Comparison of ENCODE assay signal across 26 cellular contexts in genomic region chr11:23696712-23697111, GRCh38.
"Had no signal": no experiment of that assay in that cellular context is flagged by ENCODE, and none has a peak within 500 bp of the region (broad histone marks: within the 10 kb centered on the region; RNA-seq: fewer than 3 reads in every experiment).

No MANE protein-coding gene starts in this region.

- H3K79me2 ChIP-seq: parathyroid adenoma had no signal

- H3K27ac Mint-ChIP-seq: mesothelial cell of epicardium; naive B cell; nephron; stimulated activated naive B cell treated with anti-CD40 and anti-IgM and Interleukin-4, amounts not matched to agents 10 μg/mL and 1 μg/mL and 100 μg/mL, for 72 hours had no signal

- H3K4me1 ChIP-seq: left ventricle myocardium inferior, parathyroid adenoma, right atrium auricular region, stomach, testis, thyroid gland, transverse colon, upper lobe of left lung, vagina had no signal

- H3K9me3 Mint-ChIP-seq: mesothelial cell of epicardium, nephron, neural crest cell had no signal

- H3K27me3 ChIP-seq: right atrium auricular region, stomach, testis, thyroid gland, transverse colon, upper lobe of left lung, vagina had no signal

- DNase-seq: hypothalamus; islet precursor cell; left ventricle myocardium inferior; mesendoderm; naive B cell; nucleus accumbens; stimulated activated CD4-positive, alpha-beta T cell treated with anti-CD3 and anti-CD28 coated beads, Interleukin-12 subunit alpha, Interleukin-12 subunit beta, amount 100 ng/mL, for 4 hours; stimulated activated CD4-positive, alpha-beta T cell treated with anti-CD3 and anti-CD28 coated beads, Interleukin-15, amount 100 ng/mL, for 24 hours; stimulated activated CD4-positive, alpha-beta T cell treated with anti-CD3 and anti-CD28 coated beads, Interleukin-2, amount 100 ng/mL, for 24 hours; stimulated activated CD4-positive, alpha-beta T cell treated with anti-CD3 and anti-CD28 coated beads, Interleukin-4, amount 100 ng/mL, for 1 hour; stimulated activated naive B cell treated with anti-CD40 and anti-IgM and Interleukin-4, amounts not matched to agents 10 μg/mL and 1 μg/mL and 100 μg/mL, for 72 hours; stimulated activated naive CD8-positive, alpha-beta T cell treated with anti-CD3 and anti-CD28 coated beads, Interleukin-15, Interleukin-2, amounts not matched to agents 100 U/mL and 50 U/mL, for 24 hours; stomach; testis; thyroid gland; transverse colon; upper lobe of left lung had no signal

- H3K36me3 ChIP-seq: left ventricle myocardium inferior, right atrium auricular region, stomach, thyroid gland, transverse colon, upper lobe of left lung, vagina had no signal

- H3K4me3 Mint-ChIP-seq: mesothelial cell of epicardium; naive B cell; nephron; neural crest cell; stimulated activated naive B cell treated with anti-CD40 and anti-IgM and Interleukin-4, amounts not matched to agents 10 μg/mL and 1 μg/mL and 100 μg/mL, for 72 hours had no signal

- H2AFZ ChIP-seq: parathyroid adenoma had no signal

- H3K4me3 ChIP-seq: left ventricle myocardium inferior, lung, right atrium auricular region, skin epidermis, stomach, testis, thyroid gland, transverse colon, upper lobe of left lung, vagina had no signal

- H3K9ac ChIP-seq: parathyroid adenoma had no signal

- H3K4me1 Mint-ChIP-seq: mesothelial cell of epicardium; naive B cell; nephron; neural crest cell; stimulated activated naive B cell treated with anti-CD40 and anti-IgM and Interleukin-4, amounts not matched to agents 10 μg/mL and 1 μg/mL and 100 μg/mL, for 72 hours had no signal

- H3K9me3 ChIP-seq: left ventricle myocardium inferior, right atrium auricular region, stomach, testis, thyroid gland, transverse colon, upper lobe of left lung, vagina had no signal

- ATAC-seq: sciatic nerve; stimulated activated naive B cell treated with anti-CD40 and anti-IgM and Interleukin-4, amounts not matched to agents 10 μg/mL and 1 μg/mL and 100 μg/mL, for 72 hours; stimulated activated naive CD8-positive, alpha-beta T cell treated with anti-CD3 and anti-CD28 coated beads, Interleukin-15, Interleukin-2, amounts not matched to agents 100 U/mL and 50 U/mL, for 24 hours had no signal

- H3K27ac ChIP-seq: left ventricle myocardium inferior, parathyroid adenoma, right atrium auricular region, skin epidermis, stomach, testis, thyroid gland, transverse colon, upper lobe of left lung, vagina had no signal

- H3K27me3 Mint-ChIP-seq: naive B cell; stimulated activated naive B cell treated with anti-CD40 and anti-IgM and Interleukin-4, amounts not matched to agents 10 μg/mL and 1 μg/mL and 100 μg/mL, for 72 hours had no signal

- H3K36me3 Mint-ChIP-seq: mesothelial cell of epicardium; naive B cell; stimulated activated naive B cell treated with anti-CD40 and anti-IgM and Interleukin-4, amounts not matched to agents 10 μg/mL and 1 μg/mL and 100 μg/mL, for 72 hours had no signal
